ENCODE assay signal across 13 cellular contexts in genomic region chr7:100003711-100004661, GRCh38. TPM values are rescaled to one million over a fixed set of nuclear protein-coding genes. Genes with fewer than 3 reads are reported as not detected.
DNase-seq lines count a peak whose midpoint lies in the region; ATAC-seq, FAIRE-seq and TF ChIP-seq lines count a peak whose summit lies in the region.
"Had no signal": no experiment of that assay in that cellular context is flagged by ENCODE, and none has a peak within 500 bp of the region (broad histone marks: within the 10 kb centered on the region; RNA-seq: fewer than 3 reads in every experiment).

No MANE protein-coding gene starts in this region.

- CTCF ChIA-PET in WTC11 (lab: Charles Lee) = interaction anchor here (0.5 to 1.9 kb wide), 7 partner anchors 10 to 127 kb away, joined by 3 to 7 read pairs (median 3); no protein-coding TSS in a partner anchor

- TF ChIP-seq CTCF in WTC11 (IDR thresholded peaks at IDR 0.05) (no peak), liver (IDR thresholded peaks at IDR 0.05; ENCODE audit: low read depth, low read length, missing input control) (no peak), stomach (IDR thresholded peaks at IDR 0.05) (no peak), adrenal gland (IDR thresholded peaks at IDR 0.05) (no peak)

- no peaks in the 10 kb centered on the region for H3K9me3 Mint-ChIP-seq in WTC11

- H3K4me3 ChIP-seq in liver (ENCODE audit: low read depth in 1 of 3, low read length in 3 of 3) = no peak overlapping the region
- H3K4me3 ChIP-seq in stomach = no peak overlapping the region
- H3K4me3 ChIP-seq in adrenal gland = no peak overlapping the region

- DNase-seq in DMS 273 (lab: John Stamatoyannopoulos, UW; ENCODE audit: unreplicated experiment) (peak; percentile 48), DMS 273 treated with DMSO at 0.1 percent for 48 hours (lab: John Stamatoyannopoulos, UW) (no peak), WTC11 (ENCODE audit: low spot score) (no peak), stomach (peak; percentile 89), adrenal gland (no peak), GM12891 (ENCODE audit: insufficient read length, low spot score) (no peak)
- DNase-seq: activated CD4-positive, alpha-beta T cell treated with anti-CD3 and anti-CD28 coated beads, Interleukin-2, amount 50 U/mL, for 48 hours; GF-D8 had no signal

- TF ChIP-seq EP300 in stomach (IDR thresholded peaks at IDR 0.05) = no peak

- H3K9me3 ChIP-seq in liver (ENCODE audit: control insufficient read depth in 4 of 4, low read length in 3 of 4) (no peaks in the 10 kb centered on the region), stomach (no peaks in the 10 kb centered on the region), adrenal gland (replicated peaks in 1 of 3) (no peaks in the 10 kb centered on the region)

- FAIRE-seq in GM12891 (lab: Jason Lieb, UNC) = no peak

- ATAC-seq in WTC11 (peak; percentile 78), GM18909 (IDR thresholded peaks at IDR 0.05; ENCODE audit: poor library complexity, unreplicated experiment) (no peak)

- H3K4me3 Mint-ChIP-seq in WTC11 = no peak overlapping the region

- H3K27ac ChIP-seq in liver (ENCODE audit: low read depth in 1 of 2, low read length in 2 of 2) = peak overlapping the region; percentile 84 to 87
- peak overlapping the region; percentile 67 to 87 (median 72) for H3K27ac ChIP-seq in stomach
- H3K27ac ChIP-seq in adrenal gland = no peak overlapping the region
- H3K27ac ChIP-seq: 22Rv1, RWPE1 had no signal

- peak overlapping the region; percentile 5 for H3K27ac Mint-ChIP-seq in WTC11

- no peaks in the 10 kb centered on the region for H3K36me3 Mint-ChIP-seq in WTC11

- H3K9ac ChIP-seq in liver (ENCODE audit: low read depth in 1 of 2, low read length in 2 of 2) = peak overlapping the region; percentile 27 to 74

- POLR2A ChIA-PET in WTC11 (lab: Charles Lee) = interaction anchor here (0.7 kb wide), 1 partner anchor 11 kb away, joined by 3 read pairs; no protein-coding TSS in a partner anchor

- TF ChIP-seq RAD21 in liver (IDR thresholded peaks at IDR 0.05) = peak; percentile 51 to 70

- WGBS in liver = 16% methylated on average over 14 of the region's 14 CpGs
- WGBS in stomach, 5 donors = 24 to 39% (median 34%) methylated on average over 14 of the region's 14 CpGs
- 60 to 69% (median 66%) methylated on average over 12 to 14 of the region's 14 CpGs for WGBS in adrenal gland, 4 donors

- intact Hi-C loops in stomach (cut with DNase I; ENCODE audit: low total_unique reads) = no loop called here
- intact Hi-C loops in adrenal gland (cut with DNase I) = no loop called here

- no peak for TF ChIP-seq POLR2A in stomach (IDR thresholded peaks at IDR 0.05)
- no peak for TF ChIP-seq POLR2A in adrenal gland (IDR thresholded peaks at IDR 0.05)
- TF ChIP-seq POLR2A in GM12891 (IDR thresholded peaks at IDR 0.05; ENCODE audit: low read depth, low read length) = no peak

- H3K27me3 ChIP-seq in liver (ENCODE audit: control insufficient read depth in 4 of 4, insufficient read depth in 4 of 4, low read length in 3 of 4) (no peaks in the 10 kb centered on the region), stomach (no peaks in the 10 kb centered on the region), adrenal gland (no peaks in the 10 kb centered on the region)

- H3K36me3 ChIP-seq in liver (ENCODE audit: control insufficient read depth in 4 of 4, insufficient read depth in 3 of 4, low read depth in 1 of 4, low read length in 3 of 4) = no peaks in the 10 kb centered on the region
- no peaks in the 10 kb centered on the region for H3K36me3 ChIP-seq in stomach
- no peaks in the 10 kb centered on the region for H3K36me3 ChIP-seq in adrenal gland (replicated peaks in 1 of 2)

- H3K4me1 Mint-ChIP-seq in WTC11 = peaks cover 10% of the 10 kb centered on the region

- no peaks in the 10 kb centered on the region; the same call in none of the 2 replicates for H3K27me3 Mint-ChIP-seq in WTC11 (ENCODE audit: low read depth)

- H3K4me1 ChIP-seq in liver (ENCODE audit: control insufficient read depth in 4 of 4, insufficient read depth in 4 of 4, low read length in 3 of 4) (peaks cover 12 to 72% (median 53%) of the 10 kb centered on the region in 4 donors), stomach (peaks cover 21 to 49% (median 39%) of the 10 kb centered on the region in 4 donors), adrenal gland (replicated peaks in 1 of 2) (no peaks in the 10 kb centered on the region)

TF ChIP-seq in WTC11, 78 proteins besides CTCF, POLR2A, EP300 and RAD21:
- TF ChIP-seq ZNF121 (CRISPR knock-in tag; IDR thresholded peaks at IDR 0.05) (no peak), SP1 (CRISPR knock-in tag; conservative IDR thresholded peaks at IDR 0.05) (no peak), ZSCAN18 (CRISPR knock-in tag; IDR thresholded peaks at IDR 0.05) (no peak), GABPB1 (CRISPR knock-in tag; IDR thresholded peaks at IDR 0.05) (peak; percentile 75; the same call in 1 of the 2 replicates)

TF ChIP-seq in liver, 16 proteins besides CTCF, POLR2A, EP300 and RAD21 (continues in another document):
- TF ChIP-seq EGR1 (IDR thresholded peaks at IDR 0.05; ENCODE audit: low read depth in 2 of 2) (peak; percentile 69 to 87), GABPA (IDR thresholded peaks at IDR 0.05 in 1 of 2, conservative IDR thresholded peaks at IDR 0.05 in 1 of 2) (peak; percentile 23 to 76), JUND (IDR thresholded peaks at IDR 0.05) (peak; percentile 93 to 96), MAX (IDR thresholded peaks at IDR 0.05) (peak; percentile 98)

TF ChIP-seq in GM12891, 5 proteins besides CTCF, POLR2A, EP300 and RAD21:
- TF ChIP-seq SPI1 (IDR thresholded peaks at IDR 0.05; ENCODE audit: low read depth, low read length) (no peak), PAX5 (IDR thresholded peaks at IDR 0.05; ENCODE audit: insufficient read depth, low read length, severe bottlenecking) (no peak), POLR2AphosphoS5 (IDR thresholded peaks at IDR 0.05; ENCODE audit: low read depth, low read length) (no peak), POU2F2 (IDR thresholded peaks at IDR 0.05; ENCODE audit: low read depth, low read length) (no peak), TAF1 (IDR thresholded peaks at IDR 0.05; ENCODE audit: low read depth, low read length) (no peak)
TF ChIP-seq in GM12891: peak in this region for 0.

RNA-seq across cellular contexts. Expression of gene ZKSCAN1, which starts 11.4 kb away (rescaled TPM):
- total RNA-seq in WTC11 (2021) (46.6 to 51.8 TPM (median 47.6 TPM) in 3 replicates), liver (100 to 1,000 TPM in 1 of 2 donors, 10 to 100 TPM in 1; 20.5 to 117 TPM), stomach (100 to 1,000 TPM in 1 of 5 donors, 10 to 100 TPM in 4; 49.0 to 153 (median 55.2) TPM), adrenal gland (100 to 1,000 TPM in 2 of 8 donors, 10 to 100 TPM in 6; 35.2 to 134 (median 75.7) TPM)
- polyA plus RNA-seq in liver (10 to 100 TPM; 11.8 to 39.7 TPM), stomach (10 to 100 TPM in 2 of 3 donors, 1 to 10 TPM in 1; 9.5 to 13.6 (median 10.0) TPM), adrenal gland (10 to 100 TPM; 20.3 to 46.6 (median 38.7) TPM)
- 10.5 TPM for polyA plus RNA-seq in GM12891 (2012; ENCODE audit: low read depth, missing spikeins)

RNA-seq across cellular contexts. Expression of gene AZGP1, which starts 28.2 kb away (rescaled TPM):
- total RNA-seq in WTC11 (2021) (1.6 to 2.7 TPM (median 1.8 TPM) in 3 replicates), liver (100 to 1,000 TPM in 1 of 2 donors, 10 to 100 TPM in 1; 99.5 to 952 TPM), stomach (10 to 100 TPM in 2 of 5 donors, 1 to 10 TPM in 2, not detected in 1; 6.8 to 92.3 (median 32.7) TPM), adrenal gland (1 to 10 TPM in 5 of 8 donors, under 1 TPM in 1, not detected in 2; 0.88 to 3.1 (median 2.0) TPM)
- polyA plus RNA-seq in liver (1,000 to 10,000 TPM; 1,348 to 2,721 TPM), stomach (100 to 1,000 TPM; 235 to 461 (median 422) TPM), adrenal gland (10 to 100 TPM in 1 of 3 donors, 1 to 10 TPM in 1, under 1 TPM in 1; 0.88 to 29.7 (median 3.9) TPM)
- polyA plus RNA-seq in GM12891 (2012; ENCODE audit: low read depth, missing spikeins) = not detected
- total RNA-seq: fibroblast of lung had no signal
- polyA plus RNA-seq: fibroblast of lung had no signal

RNA-seq across cellular contexts. Expression of gene ZSCAN21, which starts 45.6 kb away (rescaled TPM):
- total RNA-seq in WTC11 (2021) = 25.5 to 27.2 TPM (median 26.2 TPM) in 3 replicates
- total RNA-seq in liver = 1 to 10 TPM; 8.5 to 8.6 TPM
- polyA plus RNA-seq in liver = 1 to 10 TPM; 4.6 to 5.3 TPM
- 10 to 100 TPM in 4 of 5 donors, 1 to 10 TPM in 1; 6.4 to 48.4 (median 14.6) TPM for total RNA-seq in stomach
- polyA plus RNA-seq in stomach = 1 to 10 TPM; 5.4 to 7.0 (median 6.8) TPM
- 10 to 100 TPM in 7 of 8 donors, 1 to 10 TPM in 1; 10.0 to 16.5 (median 13.4) TPM for total RNA-seq in adrenal gland
- polyA plus RNA-seq in adrenal gland = 10 to 100 TPM; 11.2 to 14.9 (median 12.5) TPM
- 6.7 TPM for polyA plus RNA-seq in GM12891 (2012; ENCODE audit: low read depth, missing spikeins)

Comparison
In these comparisons a context has a peak if more than half of its experiments do, and no peak if none do; other contexts are left out.
1. DNase-seq: peak in DMS 273 (single experiment) and stomach (single experiment); none in DMS 273 treated with DMSO at 0.1 percent for 48 hours (single experiment), WTC11 (single experiment), adrenal gland (0 of 7) and GM12891 (single experiment).
2. H3K27ac ChIP-seq: peak in liver (2 of 2) and stomach (5 of 5); none in adrenal gland (0 of 5).